8 cellular contexts compared by ENCODE assay signal in genomic region chr5:157148734-157149615, GRCh38. TPM values are rescaled to one million over a fixed set of nuclear protein-coding genes. Genes with fewer than 3 reads are reported as not detected.
DNase-seq lines count a peak whose midpoint lies in the region; ATAC-seq and TF ChIP-seq lines count a peak whose summit lies in the region.

No MANE protein-coding gene starts in this region.

- no peaks in the 10 kb centered on the region for H3K36me3 Mint-ChIP-seq in natural killer cell
- H3K36me3 Mint-ChIP-seq in stimulated activated naive CD8-positive, alpha-beta T cell treated with anti-CD3 and anti-CD28 coated beads, Interleukin-15, Interleukin-2, amounts not matched to agents 100 ng/mL and 50 ng/mL, for 24 hours (ENCODE audit: low read depth): no peaks in the 10 kb centered on the region

- H3K27ac Mint-ChIP-seq in natural killer cell: peak overlapping the region; percentile 88 to 93
- H3K27ac Mint-ChIP-seq in stimulated activated naive CD8-positive, alpha-beta T cell treated with anti-CD3 and anti-CD28 coated beads, Interleukin-15, Interleukin-2, amounts not matched to agents 100 ng/mL and 50 ng/mL, for 24 hours: peak overlapping the region; percentile 79

- no peaks in the 10 kb centered on the region for H3K27me3 Mint-ChIP-seq in natural killer cell (ENCODE audit: low read depth in 2 of 2)
- H3K27me3 Mint-ChIP-seq in stimulated activated naive CD8-positive, alpha-beta T cell treated with anti-CD3 and anti-CD28 coated beads, Interleukin-15, Interleukin-2, amounts not matched to agents 100 ng/mL and 50 ng/mL, for 24 hours: no peaks in the 10 kb centered on the region

- intact Hi-C loops in natural killer cell (cut with micrococcal nuclease): loop anchor here (1.0 kb wide), 3 partner anchors 31 to 163 kb away; partner anchors contain the start of gene ITK

- H3K9me3 ChIP-seq in NT2/D1 (ENCODE audit: insufficient read depth, low read length): no peaks in the 10 kb centered on the region

- H3K4me1 Mint-ChIP-seq in natural killer cell: peaks cover 16 to 19% of the 10 kb centered on the region in 2 donors
- H3K4me1 Mint-ChIP-seq in stimulated activated naive CD8-positive, alpha-beta T cell treated with anti-CD3 and anti-CD28 coated beads, Interleukin-15, Interleukin-2, amounts not matched to agents 100 ng/mL and 50 ng/mL, for 24 hours (ENCODE audit: low read depth): peaks cover 59% of the 10 kb centered on the region

- no peak overlapping the region for H3K9ac ChIP-seq in NT2/D1 (ENCODE audit: insufficient read length, low read depth)

- H3K4me3 ChIP-seq in AG09309 (ENCODE audit: control insufficient read depth, low read depth, low read length): no peak overlapping the region
- H3K4me3 ChIP-seq in NT2/D1 (ENCODE audit: insufficient read length, low read depth): no peak overlapping the region

- peak; percentile 85 for TF ChIP-seq CTCF in AG09309 (IDR thresholded peaks at IDR 0.05; ENCODE audit: control insufficient read depth, insufficient read depth, low read depth, low read length, missing control alignments)
- TF ChIP-seq CTCF in natural killer cell (IDR thresholded peaks at IDR 0.05): peak; percentile 86

- no peaks in the 10 kb centered on the region for H3K9me3 Mint-ChIP-seq in natural killer cell
- no peaks in the 10 kb centered on the region for H3K9me3 Mint-ChIP-seq in stimulated activated naive CD8-positive, alpha-beta T cell treated with anti-CD3 and anti-CD28 coated beads, Interleukin-15, Interleukin-2, amounts not matched to agents 100 ng/mL and 50 ng/mL, for 24 hours

- no peak for TF ChIP-seq POLR2A in erythroblast (IDR thresholded peaks at IDR 0.05; ENCODE audit: low read length)

- H3K4me3 Mint-ChIP-seq in natural killer cell: no peak overlapping the region
- peak overlapping the region; percentile 35 for H3K4me3 Mint-ChIP-seq in stimulated activated naive CD8-positive, alpha-beta T cell treated with anti-CD3 and anti-CD28 coated beads, Interleukin-15, Interleukin-2, amounts not matched to agents 100 ng/mL and 50 ng/mL, for 24 hours

- H3K4me1 ChIP-seq in NT2/D1 (ENCODE audit: insufficient read depth, insufficient read length): no peaks in the 10 kb centered on the region

- H3K27me3 ChIP-seq in NT2/D1 (ENCODE audit: insufficient read depth, insufficient read length): no peaks in the 10 kb centered on the region

- DNase-seq in AG09309 (ENCODE audit: low read depth): no peak
- DNase-seq in NT2/D1 (ENCODE audit: low read depth, low spot score): peak; percentile 51
- DNase-seq in activated CD8-positive, alpha-beta memory T cell treated with anti-CD3 and anti-CD28 coated beads, Interleukin-2, amount 50 U/mL, for 48 hours: peak; percentile 85
- DNase-seq in erythroblast (lab: John Stamatoyannopoulos, UW): peak; percentile 88 to 91
- peak; percentile 66 for DNase-seq in natural killer cell

- no peaks in the 10 kb centered on the region for H3K36me3 ChIP-seq in NT2/D1 (ENCODE audit: insufficient read depth, insufficient read length, low read length)

- ATAC-seq in GM18867 (IDR thresholded peaks at IDR 0.05; ENCODE audit: unreplicated experiment) (peak; percentile 78), HG03442 (IDR thresholded peaks at IDR 0.05; ENCODE audit: unreplicated experiment) (peak; percentile 66), natural killer cell (peak; percentile 95 to 97 (median 97))

RNA-seq across cellular contexts. Expression of gene MED7, which starts 6.3 kb away (rescaled TPM):
- total RNA-seq in natural killer cell: 10 to 100 TPM in 2 of 3 donors, 1 to 10 TPM in 1; 9.6 to 13.3 (median 12.4) TPM

RNA-seq across cellular contexts. Expression of gene GARIN3, which starts 17.1 kb away (rescaled TPM):
- total RNA-seq in natural killer cell: not detected

RNA-seq across cellular contexts. Expression of gene ITK, which starts 31.7 kb away (rescaled TPM):
- 100 to 1,000 TPM; 153 to 188 (median 186) TPM for total RNA-seq in natural killer cell

RNA-seq across cellular contexts. Expression of gene HAVCR2, which starts 40.1 kb away (rescaled TPM):
- 10 to 100 TPM; 60.0 to 92.2 (median 74.3) TPM for total RNA-seq in natural killer cell
